Comparison of ENCODE assay signal across 34 cellular contexts in the genomic region with DNA sequence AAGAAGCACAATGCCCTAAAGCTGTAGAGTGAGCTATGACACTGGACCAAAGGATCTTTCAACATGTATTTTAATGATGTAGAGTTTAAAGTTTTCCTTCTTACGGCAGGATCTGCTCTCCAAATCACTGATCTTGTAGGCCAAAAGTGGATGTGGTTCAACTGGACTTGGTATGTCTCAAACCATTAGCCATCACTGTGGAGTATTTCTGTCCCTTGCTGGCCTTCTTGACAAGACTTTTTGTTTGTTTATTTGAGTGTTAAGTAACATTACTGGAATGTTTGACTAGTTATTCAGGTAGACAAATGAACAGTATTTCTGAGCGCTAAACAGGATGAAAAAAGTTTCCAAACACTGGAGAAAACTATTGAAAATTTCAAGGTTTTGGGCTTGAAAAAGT.
"Had no signal": no experiment of that assay in that cellular context is flagged by ENCODE, and none has a peak within 500 bp of the region (broad histone marks: within the 10 kb centered on the region; RNA-seq: fewer than 3 reads in every experiment).

No MANE protein-coding gene starts in this region.

- H3K27ac ChIP-seq: ascending aorta, body of pancreas, brain microvascular endothelial cell, breast epithelium, VCaP had no signal

- H3K36me3 ChIP-seq: ascending aorta, brain microvascular endothelial cell, breast epithelium had no signal

- H3K4me3 ChIP-seq: ascending aorta, body of pancreas, breast epithelium had no signal

- H3K9me3 Mint-ChIP-seq: activated B cell treated with CpG ODN at 0.5 μM for 24 hours; activated CD4-positive, alpha-beta memory T cell treated with anti-CD3 and anti-CD28 coated beads for 36 hours; activated CD8-positive, alpha-beta T cell treated with anti-CD3 and anti-CD28 coated beads for 36 hours; activated naive CD4-positive, alpha-beta T cell treated with anti-CD3 and anti-CD28 coated beads, Interleukin-2, amount 50 U/mL, for 24 hours; activated T-cell treated with anti-CD3 and anti-CD28 coated beads, Interleukin-2, amount 50 U/mL, for 24 hours had no signal

- H3K4me1 ChIP-seq: ascending aorta, breast epithelium had no signal

- H3K4me1 Mint-ChIP-seq: activated B cell treated with CpG ODN at 0.5 μM for 24 hours had no signal

- H3K9me3 ChIP-seq: ascending aorta, body of pancreas, breast epithelium had no signal

- ATAC-seq: activated CD8-positive, alpha-beta T cell treated with anti-CD3 and anti-CD28 coated beads for 36 hours; activated naive CD8-positive, alpha-beta T cell treated with anti-CD3 and anti-CD28 coated beads, Interleukin-2, amount 50 U/mL, for 24 hours; body of pancreas had no signal

- H3K36me3 Mint-ChIP-seq: activated CD4-positive, alpha-beta memory T cell treated with anti-CD3 and anti-CD28 coated beads for 36 hours; activated naive CD4-positive, alpha-beta T cell treated with anti-CD3 and anti-CD28 coated beads, Interleukin-2, amount 50 U/mL, for 24 hours had no signal

- H3K4me3 Mint-ChIP-seq: activated B cell treated with CpG ODN at 0.5 μM for 24 hours; activated CD4-positive, alpha-beta memory T cell treated with anti-CD3 and anti-CD28 coated beads for 36 hours; activated CD4-positive, alpha-beta T cell treated with anti-CD3 and anti-CD28 coated beads, Interleukin-2, amount 10 ng/mL, durations not matched to agents 24 days and 14 days; activated CD8-positive, alpha-beta T cell treated with anti-CD3 and anti-CD28 coated beads for 36 hours; activated naive CD4-positive, alpha-beta T cell treated with anti-CD3 and anti-CD28 coated beads, Interleukin-2, amount 10 ng/mL, durations not matched to agents 7 days and 5 days; activated naive CD4-positive, alpha-beta T cell treated with anti-CD3 and anti-CD28 coated beads, Interleukin-2, amount 50 U/mL, for 24 hours; activated naive CD8-positive, alpha-beta T cell; activated naive CD8-positive, alpha-beta T cell treated with anti-CD3 and anti-CD28 coated beads, Interleukin-2, amount 10 ng/mL, durations not matched to agents 7 days and 5 days; activated naive CD8-positive, alpha-beta T cell treated with anti-CD3 and anti-CD28 coated beads, Interleukin-2, amount 50 U/mL, for 24 hours; activated T-cell treated with anti-CD3 and anti-CD28 coated beads, Interleukin-2, amount 50 U/mL, for 24 hours; T-helper 1 cell treated with Interleukin-12 subunit alpha and Interleukin-12 subunit beta and Interleukin-4 antibody, amounts not matched to agents 30 μg/mL and 1 μg/mL, for 36 hours; T-helper 2 cell treated with Interferon-gamma antibody and Interleukin-4, amounts not matched to agents 5 μg/mL and 100 μg/mL, for 36 hours had no signal

- H3K27me3 Mint-ChIP-seq: activated CD4-positive, alpha-beta T cell treated with anti-CD3 and anti-CD28 coated beads, Interleukin-2, amount 10 ng/mL, durations not matched to agents 24 days and 14 days; activated CD8-positive, alpha-beta T cell treated with anti-CD3 and anti-CD28 coated beads for 36 hours; activated naive CD4-positive, alpha-beta T cell treated with anti-CD3 and anti-CD28 coated beads, Interleukin-2, amount 10 ng/mL, durations not matched to agents 7 days and 5 days; activated naive CD4-positive, alpha-beta T cell treated with anti-CD3 and anti-CD28 coated beads, Interleukin-2, amount 50 U/mL, for 24 hours; activated naive CD8-positive, alpha-beta T cell; activated naive CD8-positive, alpha-beta T cell treated with anti-CD3 and anti-CD28 coated beads, Interleukin-2, amount 10 ng/mL, durations not matched to agents 7 days and 5 days; activated T-cell treated with anti-CD3 and anti-CD28 coated beads, Interleukin-2, amount 50 U/mL, for 24 hours had no signal

- H3K27me3 ChIP-seq: ascending aorta, body of pancreas, brain microvascular endothelial cell, breast epithelium had no signal

- H3K27ac Mint-ChIP-seq: activated B cell treated with CpG ODN at 0.5 μM for 24 hours; activated CD4-positive, alpha-beta memory T cell treated with anti-CD3 and anti-CD28 coated beads for 36 hours; activated CD4-positive, alpha-beta T cell treated with anti-CD3 and anti-CD28 coated beads, Interleukin-2, amount 10 ng/mL, durations not matched to agents 24 days and 14 days; activated CD8-positive, alpha-beta T cell treated with anti-CD3 and anti-CD28 coated beads for 36 hours; activated naive CD4-positive, alpha-beta T cell treated with anti-CD3 and anti-CD28 coated beads, Interleukin-2, amount 10 ng/mL, durations not matched to agents 7 days and 5 days; activated naive CD4-positive, alpha-beta T cell treated with anti-CD3 and anti-CD28 coated beads, Interleukin-2, amount 50 U/mL, for 24 hours; activated naive CD8-positive, alpha-beta T cell; activated naive CD8-positive, alpha-beta T cell treated with anti-CD3 and anti-CD28 coated beads, Interleukin-2, amount 10 ng/mL, durations not matched to agents 7 days and 5 days; activated naive CD8-positive, alpha-beta T cell treated with anti-CD3 and anti-CD28 coated beads, Interleukin-2, amount 50 U/mL, for 24 hours; activated T-cell treated with anti-CD3 and anti-CD28 coated beads, Interleukin-2, amount 50 U/mL, for 24 hours; activated T-helper 2 cell treated with anti-CD3 and anti-CD28 coated beads, Interferon-gamma antibody, Interleukin-2, Interleukin-4, amounts not matched to agents 10 μg/mL and 5 μg/mL and 100 μg/mL, durations not matched to agents 14 hours and 24 hours and 36 hours; T-helper 1 cell treated with Interleukin-12 subunit alpha and Interleukin-12 subunit beta and Interleukin-4 antibody, amounts not matched to agents 30 μg/mL and 1 μg/mL, for 36 hours; T-helper 2 cell treated with Interferon-gamma antibody and Interleukin-4, amounts not matched to agents 5 μg/mL and 100 μg/mL, for 36 hours had no signal

- DNase-seq: activated B cell treated with CpG ODN at 0.5 μM for 24 hours; activated CD4-positive, alpha-beta memory T cell treated with anti-CD3 and anti-CD28 coated beads for 36 hours; activated CD4-positive, alpha-beta T cell treated with anti-CD3 and anti-CD28 coated beads for 4 hours; activated CD4-positive, alpha-beta T cell treated with anti-CD3 and anti-CD28 coated beads, Interleukin-2, amount 10 ng/mL, durations not matched to agents 24 days and 14 days; activated CD4-positive, alpha-beta T cell treated with anti-CD3 and anti-CD28 coated beads, Interleukin-2, amount 50 U/mL, for 1 hour; activated CD4-positive, alpha-beta T cell treated with anti-CD3 and anti-CD28 coated beads, Interleukin-2, amount 50 U/mL, for 4 hours; activated CD4-positive, CD25-positive, alpha-beta regulatory T cell treated with anti-CD3 and anti-CD28 coated beads, Interleukin-2, amount 50 U/mL, for 72 hours; activated CD8-positive, alpha-beta memory T cell treated with anti-CD3 and anti-CD28 coated beads, Interleukin-2, amount 50 U/mL, for 48 hours; activated CD8-positive, alpha-beta T cell treated with anti-CD3 and anti-CD28 coated beads for 36 hours; activated effector memory CD4-positive, alpha-beta T cell treated with Interleukin-2 at 50 U/mL for 16 hours; activated gamma-delta T cell; activated naive CD4-positive, alpha-beta T cell treated with anti-CD3 and anti-CD28 coated beads, Interleukin-2, amount 10 ng/mL, durations not matched to agents 7 days and 5 days; activated naive CD4-positive, alpha-beta T cell treated with Interleukin-2 at 50 U/mL for 16 hours; activated naive CD8-positive, alpha-beta T cell treated with anti-CD3 and anti-CD28 coated beads, Interleukin-2, amount 10 ng/mL, durations not matched to agents 7 days and 5 days; activated naive CD8-positive, alpha-beta T cell treated with anti-CD3 and anti-CD28 coated beads, Interleukin-2, amount 50 U/mL, for 24 hours; activated T-cell treated with anti-CD3 and anti-CD28 coated beads, Interleukin-2, amount 50 U/mL, for 24 hours; activated T-cell treated with anti-CD3 and anti-CD28 coated beads, Interleukin-2, amount 50 U/mL, for 48 hours; amygdala; anterior cingulate cortex; body of pancreas; brain microvascular endothelial cell; central memory CD4-positive, alpha-beta T cell; SW 1271; T-helper 1 cell; T-helper 2 cell; T-helper 9 cell had no signal
